ENCODE assay signal across 24 cellular contexts in genomic region chr11:44028816-44029506, GRCh38. TPM values are rescaled to one million over a fixed set of nuclear protein-coding genes. Genes with fewer than 3 reads are reported as not detected.
"Had no signal": no experiment of that assay in that cellular context is flagged by ENCODE, and none has a peak within 500 bp of the region (broad histone marks: within the 10 kb centered on the region; RNA-seq: fewer than 3 reads in every experiment).

No MANE protein-coding gene starts in this region.

- H3K9me3 ChIP-seq: neutrophil had no signal

- DNase-seq: activated CD4-positive, alpha-beta T cell treated with anti-CD3 and anti-CD28 coated beads, Interleukin-2, amount 50 U/mL, for 4 hours; activated gamma-delta T cell treated with Interleukin-2 at 50 U/mL for 16 hours; activated T-cell treated with anti-CD3 and anti-CD28 coated beads, Interleukin-2, amount 50 U/mL, for 72 hours; caudate nucleus; dorsolateral prefrontal cortex; immature natural killer cell; kidney glomerular epithelial cell; mucosa of descending colon; naive thymus-derived CD4-positive, alpha-beta T cell; posterior cingulate gyrus; stimulated activated CD4-positive, alpha-beta T cell treated with anti-CD3 and anti-CD28 coated beads, Interleukin-2, amount 100 ng/mL, for 24 hours; stimulated activated naive CD4-positive, alpha-beta T cell treated with Interleukin-2 at 50 U/mL for 16 hours; SW 1271; WERI-Rb-1 had no signal

- H3K4me3 ChIP-seq: dorsolateral prefrontal cortex, mucosa of descending colon, tibial nerve had no signal

- H3K36me3 ChIP-seq: neutrophil, tibial nerve, WERI-Rb-1 had no signal

- ATAC-seq: activated T-cell treated with anti-CD3 and anti-CD28 coated beads, Interleukin-2, amount 50 U/mL, for 72 hours; mucosa of descending colon; naive thymus-derived CD4-positive, alpha-beta T cell had no signal

- H3K4me1 Mint-ChIP-seq: immature natural killer cell, memory B cell had no signal

- H3K27ac Mint-ChIP-seq: activated naive CD8-positive, alpha-beta T cell; activated T-cell treated with anti-CD3 and anti-CD28 coated beads, Interleukin-2, amount 50 U/mL, for 72 hours; immature natural killer cell; memory B cell; naive thymus-derived CD4-positive, alpha-beta T cell had no signal

- H3K4me3 Mint-ChIP-seq: activated naive CD8-positive, alpha-beta T cell; activated T-cell treated with anti-CD3 and anti-CD28 coated beads, Interleukin-2, amount 50 U/mL, for 72 hours; immature natural killer cell; memory B cell; naive thymus-derived CD4-positive, alpha-beta T cell had no signal

- H3K27me3 ChIP-seq: dorsolateral prefrontal cortex, tibial nerve had no signal

- H3K27ac ChIP-seq: epithelial cell of prostate, neutrophil, WERI-Rb-1 had no signal

- H3K36me3 Mint-ChIP-seq: activated naive CD8-positive, alpha-beta T cell; immature natural killer cell; memory B cell had no signal

RNA-seq across cellular contexts. Expression of gene ACCSL, which starts 18.8 kb away (rescaled TPM):
- total RNA-seq: activated CD8-positive, alpha-beta memory T cell treated with anti-CD3 and anti-CD28 coated beads for 36 hours; frontal cortex; mucosa of descending colon; naive thymus-derived CD4-positive, alpha-beta T cell; subcutaneous adipose tissue; T-helper 2 cell treated with Interferon-gamma antibody and Interleukin-4, amounts not matched to agents 100 ng/mL and 5 ng/mL, for 36 hours had no signal
- polyA plus RNA-seq: immature natural killer cell; liver; naive thymus-derived CD4-positive, alpha-beta T cell had no signal
